ENCODE assay signal across 1 cellular context in the genomic region with DNA sequence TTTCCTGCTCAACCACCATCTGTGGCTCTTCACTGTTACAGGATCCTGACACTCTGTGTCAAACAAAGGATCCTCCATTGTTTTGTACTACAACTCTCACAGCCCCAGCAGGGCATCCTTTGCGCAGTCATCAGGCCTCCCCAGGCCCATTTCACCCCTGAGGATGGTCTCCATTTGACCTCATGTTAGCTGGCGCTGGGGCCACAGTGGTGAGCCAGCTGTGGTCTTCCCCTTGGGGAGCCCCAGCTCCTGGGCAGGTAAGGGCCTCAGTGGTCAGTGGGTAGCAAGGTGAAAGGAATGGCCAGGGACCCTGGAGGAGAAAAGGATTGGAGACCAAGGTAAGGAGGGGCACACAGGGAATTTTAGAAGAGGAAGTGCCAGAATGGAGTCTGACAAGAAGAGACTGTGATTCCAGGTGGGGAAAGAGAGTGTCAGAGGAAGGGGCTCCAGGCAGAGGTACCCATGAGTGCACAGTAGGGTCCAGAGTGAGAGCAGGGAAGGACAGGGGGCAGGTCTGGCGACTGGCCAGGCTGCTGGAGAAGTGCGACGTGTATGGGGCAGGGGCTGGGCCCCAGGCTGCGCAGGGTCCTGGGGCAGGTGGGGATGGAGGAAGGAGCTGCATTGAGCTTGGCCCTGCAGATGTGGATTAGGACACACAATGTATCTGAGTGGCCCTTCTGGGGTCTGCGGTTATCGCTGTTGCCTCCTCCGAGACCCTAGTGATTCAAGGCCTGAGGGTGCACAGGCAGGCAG.
TF ChIP-seq lines count a peak whose summit lies in the region.

No MANE protein-coding gene starts in this region.

TF ChIP-seq in H1, 55 proteins besides CTCF, POLR2A, EP300 and RAD21:
- no peak for TF ChIP-seq TAF1 (IDR thresholded peaks at IDR 0.05; ENCODE audit: low read depth, low read length)
- no peak for TF ChIP-seq CBX8 (IDR thresholded peaks at IDR 0.05; ENCODE audit: borderline replicate concordance, low read depth, low read length)
- TF ChIP-seq CHD1 (IDR thresholded peaks at IDR 0.05; ENCODE audit: low read depth, low read length): no peak
- TF ChIP-seq, protein P1, sequence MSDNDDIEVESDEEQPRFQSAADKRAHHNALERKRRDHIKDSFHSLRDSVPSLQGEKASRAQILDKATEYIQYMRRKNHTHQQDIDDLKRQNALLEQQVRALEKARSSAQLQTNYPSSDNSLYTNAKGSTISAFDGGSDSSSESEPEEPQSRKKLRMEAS (IDR thresholded peaks at IDR 0.05): no peak
- TF ChIP-seq NRF1 (IDR thresholded peaks at IDR 0.05; ENCODE audit: low read depth, low read length): no peak
- no peak for TF ChIP-seq POU5F1 (IDR thresholded peaks at IDR 0.05; ENCODE audit: low read depth, low read length)
- no peak for TF ChIP-seq MAFK (IDR thresholded peaks at IDR 0.05; ENCODE audit: low read depth, low read length)
- TF ChIP-seq SP4 (IDR thresholded peaks at IDR 0.05; ENCODE audit: low read length): no peak
- no peak for TF ChIP-seq SP1 (IDR thresholded peaks at IDR 0.05; ENCODE audit: low read depth, low read length)
- no peak for TF ChIP-seq SUZ12 (IDR thresholded peaks at IDR 0.05; ENCODE audit: low read length)
- TF ChIP-seq GABPA (IDR thresholded peaks at IDR 0.05; ENCODE audit: borderline replicate concordance, insufficient read depth, low read length): no peak
- TF ChIP-seq JUN (IDR thresholded peaks at IDR 0.05; ENCODE audit: low read depth, low read length): no peak
- TF ChIP-seq SIX5 (IDR thresholded peaks at IDR 0.05; ENCODE audit: low read depth, low read length): no peak
- no peak for TF ChIP-seq ZNF274 (IDR thresholded peaks at IDR 0.05; ENCODE audit: borderline replicate concordance, extremely low read depth, low read length)
